Comparison of ENCODE assay signal across 25 cellular contexts in genomic region chr10:96560489-96560888, GRCh38. TPM values are rescaled to one million over a fixed set of nuclear protein-coding genes. Genes with fewer than 3 reads are reported as not detected.
"Had no signal": no experiment of that assay in that cellular context is flagged by ENCODE, and none has a peak within 500 bp of the region (broad histone marks: within the 10 kb centered on the region; RNA-seq: fewer than 3 reads in every experiment).

No MANE protein-coding gene starts in this region.

- H3K4me2 ChIP-seq: smooth muscle cell had no signal

- H3K9me3 ChIP-seq: left ventricle myocardium inferior, mucosa of descending colon, ovary, right atrium auricular region, right lobe of liver, stomach, testis, thyroid gland, upper lobe of right lung had no signal

- H3K27me3 Mint-ChIP-seq: naive thymus-derived CD4-positive, alpha-beta T cell; natural killer cell treated with Interleukin-12 subunit alpha and Interleukin-12 subunit beta and Interleukin-15 and Interleukin-18, amount 100 ng/mL, for 72 hours; progenitor cell of endocrine pancreas; stimulated activated naive B cell treated with anti-CD40 and anti-IgM and Interleukin-4, amounts not matched to agents 10 μg/mL and 1 μg/mL and 100 μg/mL, for 72 hours had no signal

- H3K4me1 ChIP-seq: testis, thyroid gland, upper lobe of right lung had no signal

- ATAC-seq: naive thymus-derived CD4-positive, alpha-beta T cell; natural killer cell treated with Interleukin-12 subunit alpha and Interleukin-12 subunit beta and Interleukin-15 and Interleukin-18, amount 100 ng/mL, for 72 hours; stimulated activated naive B cell treated with anti-CD40 and anti-IgM and Interleukin-4, amounts not matched to agents 10 μg/mL and 1 μg/mL and 100 μg/mL, for 72 hours; stimulated activated naive CD8-positive, alpha-beta T cell treated with anti-CD3 and anti-CD28 coated beads, Interleukin-15, Interleukin-2, amounts not matched to agents 100 U/mL and 50 U/mL, for 24 hours; upper lobe of right lung had no signal

- H3K4me3 Mint-ChIP-seq: naive thymus-derived CD4-positive, alpha-beta T cell; natural killer cell treated with Interleukin-12 subunit alpha and Interleukin-12 subunit beta and Interleukin-15 and Interleukin-18, amount 100 ng/mL, for 72 hours; stimulated activated naive B cell treated with anti-CD40 and anti-IgM and Interleukin-4, amounts not matched to agents 10 μg/mL and 1 μg/mL and 100 μg/mL, for 72 hours had no signal

- DNase-seq: hypothalamus; islet precursor cell; left ventricle myocardium inferior; midbrain; mucosa of descending colon; naive thymus-derived CD4-positive, alpha-beta T cell; ovary; right lobe of liver; stimulated activated CD4-positive, alpha-beta T cell treated with anti-CD3 and anti-CD28 coated beads, Interleukin-1b, Interleukin-23, amount 100 ng/mL, for 48 hours; stimulated activated CD4-positive, alpha-beta T cell treated with anti-CD3 and anti-CD28 coated beads, Interleukin-2, amount 100 ng/mL, for 48 hours; stimulated activated CD4-positive, alpha-beta T cell treated with anti-CD3 and anti-CD28 coated beads, Interleukin-4, amount 100 ng/mL, for 4 hours; stimulated activated CD8-positive, alpha-beta memory T cell treated with anti-CD3 and anti-CD28 coated beads, Interleukin-4, amount 100 ng/mL, for 48 hours; stimulated activated naive B cell treated with anti-CD40 and anti-IgM and Interleukin-4, amounts not matched to agents 10 μg/mL and 1 μg/mL and 100 μg/mL, for 72 hours; stimulated activated naive CD8-positive, alpha-beta T cell treated with anti-CD3 and anti-CD28 coated beads, Interleukin-15, Interleukin-2, amounts not matched to agents 100 U/mL and 50 U/mL, for 24 hours; stomach; testis; thyroid gland; trophoblast cell; upper lobe of right lung had no signal

- H3K36me3 ChIP-seq: ovary had no signal

- H3K27me3 ChIP-seq: ovary, right atrium auricular region, right lobe of liver, stomach, testis, thyroid gland, upper lobe of right lung had no signal

- H3K27ac Mint-ChIP-seq: naive thymus-derived CD4-positive, alpha-beta T cell; natural killer cell treated with Interleukin-12 subunit alpha and Interleukin-12 subunit beta and Interleukin-15 and Interleukin-18, amount 100 ng/mL, for 72 hours; progenitor cell of endocrine pancreas; stimulated activated naive B cell treated with anti-CD40 and anti-IgM and Interleukin-4, amounts not matched to agents 10 μg/mL and 1 μg/mL and 100 μg/mL, for 72 hours had no signal

- H3K4me3 ChIP-seq: left ventricle myocardium inferior, lung, mucosa of descending colon, ovary, right atrium auricular region, right lobe of liver, smooth muscle cell, stomach, testis, thyroid gland, upper lobe of right lung had no signal

- H3K9me3 Mint-ChIP-seq: natural killer cell treated with Interleukin-12 subunit alpha and Interleukin-12 subunit beta and Interleukin-15 and Interleukin-18, amount 100 ng/mL, for 72 hours; stimulated activated naive B cell treated with anti-CD40 and anti-IgM and Interleukin-4, amounts not matched to agents 10 μg/mL and 1 μg/mL and 100 μg/mL, for 72 hours had no signal

- H3K27ac ChIP-seq: left ventricle myocardium inferior, ovary, right atrium auricular region, stomach, testis, thyroid gland, upper lobe of right lung had no signal

RNA-seq across cellular contexts. Expression of gene TLL2, which starts 46.8 kb away (rescaled TPM):
- total RNA-seq: mesenteric fat pad, upper lobe of right lung had no signal
- polyA plus RNA-seq: naive thymus-derived CD4-positive, alpha-beta T cell; smooth muscle cell had no signal
